In the genomic region with DNA sequence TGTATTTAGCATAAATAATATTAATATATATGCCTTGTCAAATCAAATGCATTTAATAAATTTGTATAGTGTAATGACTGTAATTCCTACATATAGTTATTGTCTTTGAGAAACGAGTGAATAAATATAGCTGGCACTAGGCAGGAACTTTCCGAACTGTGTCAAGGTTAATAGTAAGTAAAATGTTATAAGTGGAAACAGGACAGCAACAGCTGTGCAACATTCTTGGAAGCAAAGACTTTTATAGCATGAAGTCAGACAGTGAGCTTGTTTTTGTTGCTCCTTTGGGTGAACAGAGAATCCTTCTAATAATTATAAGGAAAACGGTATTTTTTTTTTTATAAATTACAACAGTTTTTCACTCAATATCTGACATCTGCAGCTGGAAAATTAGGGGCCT, we compare ENCODE assay signal across 19 cellular contexts. TPM values are rescaled to one million over a fixed set of nuclear protein-coding genes. Genes with fewer than 3 reads are reported as not detected.
DNase-seq lines count a peak whose midpoint lies in the region; ATAC-seq, FAIRE-seq and TF ChIP-seq lines count a peak whose summit lies in the region.
"Had no signal": no experiment of that assay in that cellular context is flagged by ENCODE, and none has a peak within 500 bp of the region (broad histone marks: within the 10 kb centered on the region; RNA-seq: fewer than 3 reads in every experiment).

No MANE protein-coding gene starts in this region.

- peak overlapping the region; percentile 8 for H2AFZ ChIP-seq in HCT116 (ENCODE audit: low read depth, low read length, poor library complexity, severe bottlenecking)

- no peak for ATAC-seq in HCT116
- ATAC-seq: HepG2 had no signal

- no peak for TF ChIP-seq POLR2A in HCT116 (IDR thresholded peaks at IDR 0.05; ENCODE audit: borderline replicate concordance, extremely low read depth, insufficient read depth, insufficient read length)

- H3K4me2 ChIP-seq in HCT116 (ENCODE audit: low read length) (no peak overlapping the region), skeletal muscle satellite cell (ENCODE audit: low read length) (peak overlapping the region; percentile 64)

- no peaks in the 10 kb centered on the region for H4K20me1 ChIP-seq in HCT116 (ENCODE audit: insufficient read depth)

- H3K4me1 ChIP-seq in HCT116 (ENCODE audit: control insufficient read depth in 1 of 2, insufficient read depth in 2 of 2, low read length in 2 of 2) (no peaks in the 10 kb centered on the region), skeletal muscle satellite cell (ENCODE audit: control insufficient read depth, insufficient read depth, low read length) (peaks cover 23% of the 10 kb centered on the region)
- H3K4me1 ChIP-seq: Peyer's patch had no signal

- H3K36me3 ChIP-seq in HCT116 (ENCODE audit: control insufficient read depth in 1 of 2, insufficient read depth in 2 of 2, low read length in 2 of 2) (no peaks in the 10 kb centered on the region), skeletal muscle satellite cell (ENCODE audit: insufficient read depth, low read length) (no peaks in the 10 kb centered on the region)
- H3K36me3 ChIP-seq: Peyer's patch had no signal

- in situ Hi-C loops in astrocyte of the spinal cord (cut with HindIII; ENCODE audit: low sequenced_read_pairs) = no loop called here

- intact Hi-C loops in HCT116 (cut with micrococcal nuclease) = no loop called here

- H3K9me3 ChIP-seq in HCT116 (ENCODE audit: control insufficient read depth in 1 of 2, insufficient read depth in 1 of 2, low read depth in 1 of 2, low read length in 2 of 2) = no peaks in the 10 kb centered on the region
- no peaks in the 10 kb centered on the region for H3K9me3 ChIP-seq in skeletal muscle satellite cell (replicated peaks; ENCODE audit: low read length)
- H3K9me3 ChIP-seq: Peyer's patch had no signal

- DNase-seq in HCT116 (ENCODE audit: low read depth, low spot score) (no peak), astrocyte of the spinal cord (ENCODE audit: low read depth, low spot score) (peak; percentile 17), foreskin fibroblast (peak; percentile 26 to 63), RCC 7860 (ENCODE audit: low spot score) (no peak), COR-L47 (lab: John Stamatoyannopoulos, UW) (no peak), NCI-H524 treated with DMSO at 0.1 percent for 48 hours (lab: John Stamatoyannopoulos, UW) (no peak), AG20443 (ENCODE audit: low spot score) (no peak)
- DNase-seq: AML-193; CD4-positive, alpha-beta T cell; Karpas-422; NCI-H1105 treated with DMSO at 0.1 percent for 48 hours; NCI-H2029; NCI-H2171 treated with DMSO at 0.1 percent for 48 hours; NCI-H82; Peyer's patch; SHP77 treated with DMSO at 0.1 percent for 48 hours had no signal

- no peaks in the 10 kb centered on the region for H3K9me2 ChIP-seq in HCT116 (ENCODE audit: insufficient read depth)

- H3K4me3 ChIP-seq in HCT116 (replicated peaks in 1 of 2; ENCODE audit: low read depth in 1 of 2, low read length in 2 of 2) = no peak overlapping the region
- H3K4me3 ChIP-seq in astrocyte of the spinal cord (ENCODE audit: low read depth, low read length) = no peak overlapping the region
- H3K4me3 ChIP-seq in foreskin fibroblast (ENCODE audit: low read depth in 1 of 2, low read length in 2 of 2) = no peak overlapping the region
- peak overlapping the region; percentile 7 for H3K4me3 ChIP-seq in skeletal muscle satellite cell (ENCODE audit: low read length)
- H3K4me3 ChIP-seq: Peyer's patch had no signal

- TF ChIP-seq CTCF in HCT116 (IDR thresholded peaks at IDR 0.05 in 2 of 3, conservative IDR thresholded peaks at IDR 0.05 in 1 of 3; ENCODE audit: borderline replicate concordance in 1 of 3, insufficient read depth in 1 of 3, low read depth in 2 of 3, low read length in 2 of 3) (no peak), astrocyte of the spinal cord (IDR thresholded peaks at IDR 0.05; ENCODE audit: low read depth, low read length) (no peak), foreskin fibroblast (IDR thresholded peaks at IDR 0.05; ENCODE audit: low read depth, low read length) (no peak)

- H3K9ac ChIP-seq in HCT116 (ENCODE audit: low read length) (no peak overlapping the region), skeletal muscle satellite cell (ENCODE audit: low read depth, low read length) (peak overlapping the region; percentile 55)

- TF ChIP-seq RAD21 in HCT116 (IDR thresholded peaks at IDR 0.05; ENCODE audit: low read depth) = no peak

- H3K79me2 ChIP-seq in HCT116 (ENCODE audit: insufficient read depth, low read length) = no peaks in the 10 kb centered on the region

- H3K27me3 ChIP-seq in HCT116 (ENCODE audit: insufficient read depth, low read length) = no peaks in the 10 kb centered on the region
- H3K27me3 ChIP-seq in skeletal muscle satellite cell (ENCODE audit: control insufficient read depth, insufficient read depth, low read length) = no peaks in the 10 kb centered on the region
- H3K27me3 ChIP-seq: Peyer's patch had no signal

- H3K27ac ChIP-seq in HCT116 (ENCODE audit: low read depth, low read length) = no peak overlapping the region
- H3K27ac ChIP-seq: Peyer's patch had no signal

- BruUV-seq in HCT116 (replicated peaks; lab: Mats Ljungman, UMichigan) = no TSS peak

- no peak for FAIRE-seq in RCC 7860 (lab: Jason Lieb, UNC)
- FAIRE-seq: H54, HepG2 had no signal

- POLR2A ChIA-PET in HCT116 (lab: Charles Lee) = interaction anchor here (1.4 to 1.6 kb wide), 2 partner anchors 12 to 14 kb away, joined by 4 to 5 read pairs; a partner anchor contains a TSS

- RAD21 ChIA-PET in HCT116 (lab: Charles Lee; ENCODE audit: low non-redundant PET in 1 of 2, low total read pairs in 2 of 2, uncharacterized antibody in 2 of 2, unreplicated experiment in 2 of 2) = no interaction called here

- CTCF ChIA-PET in HCT116 (lab: Charles Lee) = interaction anchor here (2.0 to 2.9 kb wide), 2 partner anchors 9 to 11 kb away, joined by 8 to 17 read pairs; no protein-coding TSS in a partner anchor

TF ChIP-seq in HCT116, 20 proteins besides CTCF, POLR2A, EP300 and RAD21:
- TF ChIP-seq, protein P1, sequence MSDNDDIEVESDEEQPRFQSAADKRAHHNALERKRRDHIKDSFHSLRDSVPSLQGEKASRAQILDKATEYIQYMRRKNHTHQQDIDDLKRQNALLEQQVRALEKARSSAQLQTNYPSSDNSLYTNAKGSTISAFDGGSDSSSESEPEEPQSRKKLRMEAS (IDR thresholded peaks at IDR 0.05) = no peak
- TF ChIP-seq, protein P2, sequence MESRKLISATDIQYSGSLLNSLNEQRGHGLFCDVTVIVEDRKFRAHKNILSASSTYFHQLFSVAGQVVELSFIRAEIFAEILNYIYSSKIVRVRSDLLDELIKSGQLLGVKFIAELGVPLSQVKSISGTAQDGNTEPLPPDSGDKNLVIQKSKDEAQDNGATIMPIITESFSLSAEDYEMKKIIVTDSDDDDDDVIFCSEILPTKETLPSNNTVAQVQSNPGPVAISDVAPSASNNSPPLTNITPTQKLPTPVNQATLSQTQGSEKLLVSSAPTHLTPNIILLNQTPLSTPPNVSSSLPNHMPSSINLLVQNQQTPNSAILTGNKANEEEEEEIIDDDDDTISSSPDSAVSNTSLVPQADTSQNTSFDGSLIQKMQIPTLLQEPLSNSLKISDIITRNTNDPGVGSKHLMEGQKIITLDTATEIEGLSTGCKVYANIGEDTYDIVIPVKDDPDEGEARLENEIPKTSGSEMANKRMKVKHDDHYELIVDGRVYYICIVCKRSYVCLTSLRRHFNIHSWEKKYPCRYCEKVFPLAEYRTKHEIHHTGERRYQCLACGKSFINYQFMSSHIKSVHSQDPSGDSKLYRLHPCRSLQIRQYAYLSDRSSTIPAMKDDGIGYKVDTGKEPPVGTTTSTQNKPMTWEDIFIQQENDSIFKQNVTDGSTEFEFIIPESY (IDR thresholded peaks at IDR 0.05; ENCODE audit: extremely low read depth, insufficient replicate concordance, low read length) = no peak
- TF ChIP-seq SIN3A (IDR thresholded peaks at IDR 0.05; ENCODE audit: low read depth) = no peak
- TF ChIP-seq, protein P3, sequence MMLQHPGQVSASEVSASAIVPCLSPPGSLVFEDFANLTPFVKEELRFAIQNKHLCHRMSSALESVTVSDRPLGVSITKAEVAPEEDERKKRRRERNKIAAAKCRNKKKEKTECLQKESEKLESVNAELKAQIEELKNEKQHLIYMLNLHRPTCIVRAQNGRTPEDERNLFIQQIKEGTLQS (IDR thresholded peaks at IDR 0.05) = no peak
- TF ChIP-seq CEBPB (IDR thresholded peaks at IDR 0.05; ENCODE audit: low read depth) = no peak
- no peak for TF ChIP-seq FOSL1 (IDR thresholded peaks at IDR 0.05; ENCODE audit: low read depth)

RNA-seq across cellular contexts. Expression of a gene that starts 14.0 kb away (rescaled TPM):
- 12.9 TPM for total RNA-seq in HCT116 (2021; ENCODE audit: unreplicated experiment)
- 10.0 and 12.4 TPM in 2 replicates for polyA plus RNA-seq in HCT116 (2012)
- 2.6 and 8.1 TPM in 2 replicates for total RNA-seq in skeletal muscle satellite cell (2012; rRNA removed)

Comparison
In these comparisons a context has a peak if more than half of its experiments do, and no peak if none do; other contexts are left out.
1. DNase-seq: peak in astrocyte of the spinal cord (single experiment) and foreskin fibroblast (2 of 2); none in HCT116 (single experiment), RCC 7860 (single experiment), COR-L47 (single experiment), NCI-H524 treated with DMSO at 0.1 percent for 48 hours (single experiment) and AG20443 (single experiment).